Comparison of ENCODE assay signal across 21 cellular contexts in genomic region chr12:12511895-12512674, GRCh38. TPM values are rescaled to one million over a fixed set of nuclear protein-coding genes. Genes with fewer than 3 reads are reported as not detected.
DNase-seq lines count a peak whose midpoint lies in the region; ATAC-seq and TF ChIP-seq lines count a peak whose summit lies in the region.
"Had no signal": no experiment of that assay in that cellular context is flagged by ENCODE, and none has a peak within 500 bp of the region (broad histone marks: within the 10 kb centered on the region; RNA-seq: fewer than 3 reads in every experiment).

No MANE protein-coding gene starts in this region.

- H3K9me3 Mint-ChIP-seq in activated CD8-positive, alpha-beta T cell treated with anti-CD3 and anti-CD28 coated beads for 36 hours, result no peaks in the 10 kb centered on the region
- H3K9me3 Mint-ChIP-seq in activated CD8-positive, alpha-beta T cell treated with anti-CD3 and anti-CD28 coated beads, Interleukin-2, amount 10 ng/mL, durations not matched to agents 7 days and 5 days (ENCODE audit: insufficient read depth), result no peaks in the 10 kb centered on the region
- H3K9me3 Mint-ChIP-seq in CD4-positive, alpha-beta T cell, result no peaks in the 10 kb centered on the region
- H3K9me3 Mint-ChIP-seq: memory B cell; naive thymus-derived CD8-positive, alpha-beta T cell had no signal

- TF ChIP-seq CTCF in activated CD8-positive, alpha-beta T cell treated with anti-CD3 and anti-CD28 coated beads for 36 hours (IDR thresholded peaks at IDR 0.05), result no peak
- no peak for TF ChIP-seq CTCF in CD4-positive, alpha-beta T cell (IDR thresholded peaks at IDR 0.05)

- intact Hi-C loops in activated CD8-positive, alpha-beta T cell treated with anti-CD3 and anti-CD28 coated beads for 36 hours (cut with micrococcal nuclease), result no loop called here
- intact Hi-C loops in CD4-positive, alpha-beta T cell (cut with DNase I, micrococcal nuclease), result loop anchor here (5.0 kb wide), 3 partner anchors 35 to 50 kb away; partner anchors contain the start of gene DUSP16 (in 1 of the 2)

- peak; percentile 43 for DNase-seq in activated CD8-positive, alpha-beta T cell treated with anti-CD3 and anti-CD28 coated beads for 36 hours
- no peak for DNase-seq in activated CD8-positive, alpha-beta T cell treated with anti-CD3 and anti-CD28 coated beads, Interleukin-2, amount 10 ng/mL, durations not matched to agents 7 days and 5 days
- no peak for DNase-seq in CD4-positive, alpha-beta T cell
- no peak for DNase-seq in T-helper 17 cell
- peak; percentile 69 for DNase-seq in stimulated activated CD4-positive, alpha-beta T cell treated with anti-CD3 and anti-CD28 coated beads, Interleukin-1b, Interleukin-23, amount 100 ng/mL, for 48 hours
- no peak for DNase-seq in SIG-M5 (lab: John Stamatoyannopoulos, UW)
- DNase-seq: caudate nucleus; DND-41; effector CD8-positive, alpha-beta T cell; kidney; naive thymus-derived CD8-positive, alpha-beta T cell; NCI-H1417 treated with DMSO at 0.1 percent for 48 hours; NCI-H2171; OCI-M1; pancreas; sigmoid colon had no signal

- H3K4me3 Mint-ChIP-seq in activated CD8-positive, alpha-beta T cell treated with anti-CD3 and anti-CD28 coated beads for 36 hours, result no peak overlapping the region
- no peak overlapping the region for H3K4me3 Mint-ChIP-seq in activated CD8-positive, alpha-beta T cell treated with anti-CD3 and anti-CD28 coated beads, Interleukin-2, amount 10 ng/mL, durations not matched to agents 7 days and 5 days
- H3K4me3 Mint-ChIP-seq in CD4-positive, alpha-beta T cell, result no peak overlapping the region
- no peak overlapping the region for H3K4me3 Mint-ChIP-seq in T-helper 17 cell
- H3K4me3 Mint-ChIP-seq: memory B cell; naive thymus-derived CD8-positive, alpha-beta T cell had no signal

- peaks cover 24% of the 10 kb centered on the region for H3K4me1 Mint-ChIP-seq in activated CD8-positive, alpha-beta T cell treated with anti-CD3 and anti-CD28 coated beads for 36 hours (ENCODE audit: low read depth)
- H3K4me1 Mint-ChIP-seq in activated CD8-positive, alpha-beta T cell treated with anti-CD3 and anti-CD28 coated beads, Interleukin-2, amount 10 ng/mL, durations not matched to agents 7 days and 5 days (ENCODE audit: low read depth), result no peaks in the 10 kb centered on the region
- H3K4me1 Mint-ChIP-seq in CD4-positive, alpha-beta T cell (ENCODE audit: low read depth), result peaks cover 36% of the 10 kb centered on the region
- peaks cover 24% of the 10 kb centered on the region for H3K4me1 Mint-ChIP-seq in T-helper 17 cell
- H3K4me1 Mint-ChIP-seq: memory B cell had no signal

- H3K36me3 Mint-ChIP-seq in activated CD8-positive, alpha-beta T cell treated with anti-CD3 and anti-CD28 coated beads for 36 hours (ENCODE audit: low read depth), result peaks cover 20% of the 10 kb centered on the region
- H3K36me3 Mint-ChIP-seq in activated CD8-positive, alpha-beta T cell treated with anti-CD3 and anti-CD28 coated beads, Interleukin-2, amount 10 ng/mL, durations not matched to agents 7 days and 5 days (ENCODE audit: low read depth), result peaks cover 18% of the 10 kb centered on the region
- H3K36me3 Mint-ChIP-seq in CD4-positive, alpha-beta T cell (ENCODE audit: low read depth), result peaks cover 47% of the 10 kb centered on the region
- H3K36me3 Mint-ChIP-seq in T-helper 17 cell (ENCODE audit: low read depth), result peaks cover 3% of the 10 kb centered on the region
- H3K36me3 Mint-ChIP-seq: memory B cell had no signal

- no peaks in the 10 kb centered on the region for H3K27me3 ChIP-seq in CD4-positive, alpha-beta T cell (ENCODE audit: control insufficient read depth, insufficient read depth, low read length)
- H3K27me3 ChIP-seq: hepatocyte, pancreas, sigmoid colon, SJSA1 had no signal

- CTCF ChIA-PET in activated CD8-positive, alpha-beta T cell treated with anti-CD3 and anti-CD28 coated beads for 36 hours (lab: Charles Lee), result no interaction called here
- CTCF ChIA-PET in activated CD8-positive, alpha-beta T cell treated with anti-CD3 and anti-CD28 coated beads, Interleukin-2, amount 10 ng/mL, durations not matched to agents 7 days and 5 days (lab: Charles Lee), result interaction anchor here (0.8 to 1.4 kb wide), 4 partner anchors 9 to 52 kb away, joined by 4 to 6 read pairs (median 4); no protein-coding TSS in a partner anchor
- CTCF ChIA-PET in CD4-positive, alpha-beta T cell (lab: Charles Lee), result interaction anchor here (1.5 kb wide), 1 partner anchor 128 kb away, joined by 3 read pairs; no protein-coding TSS in a partner anchor

- H3K9me3 ChIP-seq in CD4-positive, alpha-beta T cell (ENCODE audit: control insufficient read depth, low read length), result no peaks in the 10 kb centered on the region
- no peaks in the 10 kb centered on the region for H3K9me3 ChIP-seq in T-helper 17 cell (ENCODE audit: control insufficient read depth, low read length, poor library complexity, severe bottlenecking)
- H3K9me3 ChIP-seq: pancreas, sigmoid colon, SJSA1 had no signal

- ATAC-seq in activated CD8-positive, alpha-beta T cell treated with anti-CD3 and anti-CD28 coated beads for 36 hours, result peak; percentile 89
- ATAC-seq in activated CD8-positive, alpha-beta T cell treated with anti-CD3 and anti-CD28 coated beads, Interleukin-2, amount 10 ng/mL, durations not matched to agents 7 days and 5 days, result no peak
- ATAC-seq in CD4-positive, alpha-beta T cell (ENCODE audit: poor library complexity), result peak; percentile 60
- ATAC-seq in T-helper 17 cell (peak; percentile 63), GM21367 (IDR thresholded peaks at IDR 0.05; ENCODE audit: unreplicated experiment) (no peak), GM19467 (IDR thresholded peaks at IDR 0.05; ENCODE audit: unreplicated experiment) (no peak)
- ATAC-seq: naive thymus-derived CD8-positive, alpha-beta T cell; pancreas had no signal

- H3K27ac Mint-ChIP-seq in activated CD8-positive, alpha-beta T cell treated with anti-CD3 and anti-CD28 coated beads for 36 hours, result no peak overlapping the region
- H3K27ac Mint-ChIP-seq in activated CD8-positive, alpha-beta T cell treated with anti-CD3 and anti-CD28 coated beads, Interleukin-2, amount 10 ng/mL, durations not matched to agents 7 days and 5 days, result no peak overlapping the region
- H3K27ac Mint-ChIP-seq in CD4-positive, alpha-beta T cell, result no peak overlapping the region
- no peak overlapping the region for H3K27ac Mint-ChIP-seq in T-helper 17 cell
- H3K27ac Mint-ChIP-seq: memory B cell; naive thymus-derived CD8-positive, alpha-beta T cell had no signal

- no peaks in the 10 kb centered on the region for H3K27me3 Mint-ChIP-seq in activated CD8-positive, alpha-beta T cell treated with anti-CD3 and anti-CD28 coated beads for 36 hours
- no peaks in the 10 kb centered on the region for H3K27me3 Mint-ChIP-seq in activated CD8-positive, alpha-beta T cell treated with anti-CD3 and anti-CD28 coated beads, Interleukin-2, amount 10 ng/mL, durations not matched to agents 7 days and 5 days (ENCODE audit: low read depth)
- no peaks in the 10 kb centered on the region for H3K27me3 Mint-ChIP-seq in CD4-positive, alpha-beta T cell
- no peaks in the 10 kb centered on the region for H3K27me3 Mint-ChIP-seq in T-helper 17 cell
- H3K27me3 Mint-ChIP-seq: memory B cell; naive thymus-derived CD8-positive, alpha-beta T cell had no signal

- H3K27ac ChIP-seq in CD4-positive, alpha-beta T cell (ENCODE audit: low read depth, low read length), result no peak overlapping the region
- H3K27ac ChIP-seq: hepatocyte, pancreas, sigmoid colon, SJSA1 had no signal

- POLR2A ChIA-PET in activated CD8-positive, alpha-beta T cell treated with anti-CD3 and anti-CD28 coated beads for 36 hours (lab: Charles Lee), result interaction anchor here (0.6 kb wide), 1 partner anchor 137 kb away, joined by 3 read pairs; no protein-coding TSS in a partner anchor
- POLR2A ChIA-PET in activated CD8-positive, alpha-beta T cell treated with anti-CD3 and anti-CD28 coated beads, Interleukin-2, amount 10 ng/mL, durations not matched to agents 7 days and 5 days (lab: Charles Lee), result no interaction called here
- POLR2A ChIA-PET in CD4-positive, alpha-beta T cell (lab: Charles Lee), result no interaction called here

RNA-seq across cellular contexts. Expression of gene DUSP16, which starts 50.6 kb away (rescaled TPM):
- 10 to 100 TPM; 28.2 to 30.2 TPM for total RNA-seq in activated CD8-positive, alpha-beta T cell treated with anti-CD3 and anti-CD28 coated beads for 36 hours
- total RNA-seq in activated CD8-positive, alpha-beta T cell treated with anti-CD3 and anti-CD28 coated beads, Interleukin-2, amount 10 ng/mL, durations not matched to agents 7 days and 5 days, result 10 to 100 TPM; 17.4 to 19.0 TPM
- total RNA-seq in CD4-positive, alpha-beta T cell, result 10 to 100 TPM; 33.3 to 35.6 TPM
- 10 to 100 TPM; 81.1 to 94.8 TPM for total RNA-seq in T-helper 17 cell

Comparison
In these comparisons a context has a peak if more than half of its experiments do, and no peak if none do; other contexts are left out.
1. ATAC-seq: peak in activated CD8-positive, alpha-beta T cell treated with anti-CD3 and anti-CD28 coated beads for 36 hours (single experiment), CD4-positive, alpha-beta T cell (single experiment) and T-helper 17 cell (single experiment); none in activated CD8-positive, alpha-beta T cell treated with anti-CD3 and anti-CD28 coated beads, Interleukin-2, amount 10 ng/mL, durations not matched to agents 7 days and 5 days (single experiment), GM21367 (single experiment) and GM19467 (single experiment).
2. DNase-seq: peak in activated CD8-positive, alpha-beta T cell treated with anti-CD3 and anti-CD28 coated beads for 36 hours (single experiment) and stimulated activated CD4-positive, alpha-beta T cell treated with anti-CD3 and anti-CD28 coated beads, Interleukin-1b, Interleukin-23, amount 100 ng/mL, for 48 hours (single experiment); none in activated CD8-positive, alpha-beta T cell treated with anti-CD3 and anti-CD28 coated beads, Interleukin-2, amount 10 ng/mL, durations not matched to agents 7 days and 5 days (single experiment), CD4-positive, alpha-beta T cell (0 of 10), T-helper 17 cell (0 of 3) and SIG-M5 (single experiment).